Comparison of ENCODE assay signal across 8 cellular contexts in the genomic region with DNA sequence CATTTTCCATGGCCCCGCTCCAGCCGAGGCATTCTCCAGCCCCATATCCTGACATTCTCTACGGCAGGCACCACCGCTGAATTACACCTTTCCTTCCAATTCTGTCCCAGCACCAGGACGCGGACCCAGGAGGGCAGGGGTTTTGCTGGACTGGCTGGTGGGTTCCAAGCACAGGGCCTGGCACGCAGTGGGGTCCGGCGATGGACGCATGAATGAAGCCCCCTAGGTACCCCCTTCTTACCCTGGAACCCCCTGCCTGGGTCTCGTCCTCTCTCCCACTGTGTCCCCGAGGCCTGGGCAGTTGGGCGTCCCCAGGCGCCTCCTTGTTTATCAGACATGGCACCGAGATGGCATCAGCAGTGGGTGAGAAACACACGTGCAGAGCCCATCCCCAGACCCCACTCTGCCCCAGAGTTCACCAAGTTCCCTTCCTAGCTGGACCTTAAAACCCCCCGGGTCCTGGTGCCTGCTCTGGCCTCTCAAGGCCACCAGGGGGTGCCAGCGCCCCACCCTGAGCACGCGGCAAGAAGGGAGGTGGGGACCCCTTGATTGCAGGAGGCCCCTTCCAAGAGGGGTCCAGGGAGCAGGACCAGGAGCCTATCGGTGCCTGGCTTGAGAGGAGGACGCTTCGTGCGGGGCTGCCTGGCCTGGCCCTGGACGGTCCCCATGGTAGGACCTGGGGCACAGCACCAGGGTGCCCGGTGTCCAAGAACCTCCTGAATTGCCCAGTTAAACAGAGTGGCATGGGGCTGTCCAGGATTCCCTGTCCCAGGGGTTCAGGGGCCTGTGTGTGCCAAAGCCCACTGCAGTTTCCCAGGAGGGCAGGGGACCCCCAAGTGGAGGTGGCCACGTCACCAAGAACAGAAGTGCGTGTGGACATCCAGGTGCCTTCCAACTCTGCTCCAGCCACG. TPM values are rescaled to one million over a fixed set of nuclear protein-coding genes. Genes with fewer than 3 reads are reported as not detected.
DNase-seq lines count a peak whose midpoint lies in the region; ATAC-seq, FAIRE-seq and TF ChIP-seq lines count a peak whose summit lies in the region.

No MANE protein-coding gene starts in this region.

- no peak overlapping the region for H3K4me3 Mint-ChIP-seq in HFFc6

- TF ChIP-seq CTCF in HFFc6 (IDR thresholded peaks at IDR 0.05) (peak; percentile 95), esophagus muscularis mucosa (IDR thresholded peaks at IDR 0.05) (peak; percentile 69 to 87 (median 70)), pancreas (IDR thresholded peaks at IDR 0.05) (peak; percentile 54 to 83 (median 76))

- H3K9me3 Mint-ChIP-seq in HFFc6 = no peaks in the 10 kb centered on the region

- H3K9me3 ChIP-seq in esophagus muscularis mucosa (no peaks in the 10 kb centered on the region), pancreas (no peaks in the 10 kb centered on the region)

- H3K4me3 ChIP-seq in esophagus muscularis mucosa (no peak overlapping the region), pancreas (no peak overlapping the region)

- no peak for TF ChIP-seq POLR2A in esophagus muscularis mucosa (IDR thresholded peaks at IDR 0.05; ENCODE audit: low read depth)

- DNase-seq in COLO829 (ENCODE audit: low spot score) (peak; percentile 40), HFFc6 (no peak), esophagus muscularis mucosa (ENCODE audit: extremely low spot score) (no peak), pancreas (peak in 1 of 6 donors; percentile 71)
- peak; percentile 38 for DNase-seq in activated CD4-positive, alpha-beta T cell treated with anti-CD3 and anti-CD28 coated beads for 48 hours

- intact Hi-C loops in esophagus muscularis mucosa (cut with DNase I) (loop anchor here (5.0 kb wide), 1 partner anchor 52 kb away; no protein-coding TSS in a partner anchor), pancreas (cut with DNase I) (no loop called here)

- H3K36me3 ChIP-seq in esophagus muscularis mucosa (no peaks in the 10 kb centered on the region), pancreas (no peaks in the 10 kb centered on the region)

- 68% methylated on average over 21 of the region's 29 CpGs for WGBS in esophagus muscularis mucosa
- WGBS in pancreas, 2 donors = 46 to 56% methylated on average over 28 to 29 of the region's 29 CpGs

- H3K36me3 Mint-ChIP-seq in HFFc6 (ENCODE audit: low read depth) = no peaks in the 10 kb centered on the region

- H3K27ac ChIP-seq in esophagus muscularis mucosa (replicated peaks in 1 of 4) (no peak overlapping the region), pancreas (no peak overlapping the region)

- peaks cover 12% of the 10 kb centered on the region for H3K27me3 Mint-ChIP-seq in HFFc6 (ENCODE audit: insufficient read depth)

- peaks cover 0 to 12% (median 8%) of the 10 kb centered on the region in 4 donors for H3K4me1 ChIP-seq in esophagus muscularis mucosa
- H3K4me1 ChIP-seq in pancreas = no peaks in the 10 kb centered on the region

- H3K27me3 ChIP-seq in esophagus muscularis mucosa = peaks cover 0 to 21% (median 0%) of the 10 kb centered on the region in 4 donors
- H3K27me3 ChIP-seq in pancreas = no peaks in the 10 kb centered on the region

- H3K4me1 Mint-ChIP-seq in HFFc6 (ENCODE audit: low read depth) = no peaks in the 10 kb centered on the region

- no peak for TF ChIP-seq EP300 in esophagus muscularis mucosa (IDR thresholded peaks at IDR 0.05)

- no peak for FAIRE-seq in pancreas (lab: Jason Lieb, UNC)

- no peak overlapping the region for H3K27ac Mint-ChIP-seq in HFFc6

- ATAC-seq in pancreas (peak in 3 of 4 donors; percentile 68 to 78 (median 75)), HG03460 (IDR thresholded peaks at IDR 0.05; ENCODE audit: unreplicated experiment) (no peak), GM19395 (IDR thresholded peaks at IDR 0.05; ENCODE audit: unreplicated experiment) (no peak), GM19452 (IDR thresholded peaks at IDR 0.05; ENCODE audit: unreplicated experiment) (no peak)

RNA-seq across cellular contexts. Expression of a gene that starts 46.1 kb away (rescaled TPM):
- total RNA-seq in HFFc6 (2021; fragmentation: NEBNext Ultra II Directional; extraction: Animal tissue kit (Norgen Biotek cat#: 25700)) = 10 to 100 TPM; 20.3 to 39.2 (median 23.0) TPM
- total RNA-seq in esophagus muscularis mucosa (10 to 100 TPM in 3 of 4 donors, 1 to 10 TPM in 1; 9.3 to 18.1 (median 12.7) TPM), pancreas (10 to 100 TPM in 1 of 6 donors, 1 to 10 TPM in 5; 2.6 to 11.2 (median 7.2) TPM)
- 10 to 100 TPM; 14.5 to 20.0 TPM for polyA plus RNA-seq in pancreas

RNA-seq across cellular contexts. Expression of a gene that starts 59.6 kb away (rescaled TPM):
- total RNA-seq in HFFc6 (2021; fragmentation: NEBNext Ultra II Directional; extraction: Animal tissue kit (Norgen Biotek cat#: 25700)) = 10 to 100 TPM; 51.8 to 63.5 (median 58.0) TPM
- total RNA-seq in esophagus muscularis mucosa = 10 to 100 TPM; 36.8 to 55.3 (median 50.3) TPM
- total RNA-seq in pancreas = 10 to 100 TPM; 16.4 to 25.8 (median 21.8) TPM
- polyA plus RNA-seq in pancreas = 10 to 100 TPM; 16.5 to 33.3 TPM

Comparison
In these comparisons a context has a peak if more than half of its experiments do, and no peak if none do; other contexts are left out.
1. DNase-seq: peak in COLO829 (single experiment) and activated CD4-positive, alpha-beta T cell treated with anti-CD3 and anti-CD28 coated beads for 48 hours (single experiment); none in HFFc6 (single experiment) and esophagus muscularis mucosa (single experiment).
2. ATAC-seq: peak in pancreas (3 of 4); none in HG03460 (single experiment), GM19395 (single experiment) and GM19452 (single experiment).
3. Peak in every context shown above with its lines, with median percentiles within 50 percentile points of each other: CTCF ChIP-seq.